Comparison of ENCODE assay signal across 22 cellular contexts in the genomic region with DNA sequence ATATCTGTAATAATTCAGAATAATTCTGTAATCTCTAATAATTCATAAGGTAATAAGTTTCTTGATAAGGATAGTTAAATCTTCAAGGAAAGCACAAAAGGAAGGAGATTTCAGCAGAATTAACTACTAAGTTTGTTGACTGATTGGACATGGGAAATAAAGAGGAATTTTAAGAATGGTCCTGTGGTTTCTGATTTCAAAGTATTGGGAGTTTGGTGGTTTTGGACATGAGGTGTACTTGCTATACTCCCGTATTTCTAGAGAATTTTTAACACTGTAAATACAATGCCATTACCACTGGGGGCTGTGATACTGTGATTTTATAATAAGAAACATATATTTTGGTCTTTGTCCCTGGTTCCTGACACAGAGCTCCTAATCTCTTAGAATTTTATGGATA.
"Had no signal": no experiment of that assay in that cellular context is flagged by ENCODE, and none has a peak within 500 bp of the region (broad histone marks: within the 10 kb centered on the region; RNA-seq: fewer than 3 reads in every experiment).

No MANE protein-coding gene starts in this region.

- H3K4me2 ChIP-seq: neural progenitor cell had no signal

- H3K9me3 Mint-ChIP-seq: activated naive CD4-positive, alpha-beta T cell treated with anti-CD3 and anti-CD28 coated beads, Interleukin-2, amount 50 U/mL, for 72 hours; naive thymus-derived CD8-positive, alpha-beta T cell had no signal

- H3K36me3 ChIP-seq: ascending aorta, cardiac muscle cell, left ventricle myocardium inferior, neural progenitor cell, sigmoid colon, upper lobe of left lung had no signal

- H3K4me3 ChIP-seq: ascending aorta, cardiac muscle cell, left ventricle myocardium inferior, neural progenitor cell, sigmoid colon, upper lobe of left lung had no signal

- H3K27ac Mint-ChIP-seq: activated CD8-positive, alpha-beta T cell treated with anti-CD3 and anti-CD28 coated beads, Interleukin-2, amount 10 ng/mL, durations not matched to agents 7 days and 5 days; activated naive CD4-positive, alpha-beta T cell treated with anti-CD3 and anti-CD28 coated beads, Interleukin-2, amount 50 U/mL, for 72 hours; mesothelial cell of epicardium; naive thymus-derived CD8-positive, alpha-beta T cell; neural progenitor cell had no signal

- H3K9me3 ChIP-seq: ascending aorta, left ventricle myocardium inferior, sigmoid colon, upper lobe of left lung had no signal

- H3K9ac ChIP-seq: neural progenitor cell had no signal

- H3K4me3 Mint-ChIP-seq: activated CD8-positive, alpha-beta T cell treated with anti-CD3 and anti-CD28 coated beads, Interleukin-2, amount 10 ng/mL, durations not matched to agents 7 days and 5 days; mesothelial cell of epicardium; naive thymus-derived CD8-positive, alpha-beta T cell; neural progenitor cell had no signal

- DNase-seq: activated CD4-positive, alpha-beta T cell treated with anti-CD3 and anti-CD28 coated beads for 1 hour; activated CD4-positive, alpha-beta T cell treated with anti-CD3 and anti-CD28 coated beads, Interleukin-2, amount 50 U/mL, for 1 hour; activated CD8-positive, alpha-beta T cell treated with anti-CD3 and anti-CD28 coated beads, Interleukin-2, amount 10 ng/mL, durations not matched to agents 7 days and 5 days; activated gamma-delta T cell treated with Interleukin-2 at 50 U/mL for 16 hours; foreskin keratinocyte; kidney glomerular epithelial cell; left ventricle myocardium inferior; mammary epithelial cell; naive thymus-derived CD8-positive, alpha-beta T cell; retina; sigmoid colon; stimulated activated CD4-positive, alpha-beta T cell treated with anti-CD3 and anti-CD28 coated beads, Interleukin-2, amount 100 ng/mL, for 48 hours; stimulated activated CD8-positive, alpha-beta memory T cell treated with anti-CD3 and anti-CD28 coated beads, Interleukin-4, amount 100 ng/mL, for 48 hours; stimulated activated naive CD4-positive, alpha-beta T cell; T-helper 9 cell; upper lobe of left lung had no signal

- H3K27ac ChIP-seq: ascending aorta, cardiac muscle cell, epithelial cell of prostate, foreskin keratinocyte, left ventricle myocardium inferior, neural progenitor cell, sigmoid colon, upper lobe of left lung had no signal

- H3K36me3 Mint-ChIP-seq: activated naive CD4-positive, alpha-beta T cell treated with anti-CD3 and anti-CD28 coated beads, Interleukin-2, amount 50 U/mL, for 72 hours; neural progenitor cell had no signal

- H2AFZ ChIP-seq: neural progenitor cell had no signal

- ATAC-seq: activated CD8-positive, alpha-beta T cell treated with anti-CD3 and anti-CD28 coated beads, Interleukin-2, amount 10 ng/mL, durations not matched to agents 7 days and 5 days; activated naive CD4-positive, alpha-beta T cell treated with anti-CD3 and anti-CD28 coated beads, Interleukin-2, amount 50 U/mL, for 72 hours; foreskin keratinocyte; naive thymus-derived CD8-positive, alpha-beta T cell had no signal

- H3K27me3 ChIP-seq: ascending aorta, cardiac muscle cell, foreskin keratinocyte, neural progenitor cell, sigmoid colon, upper lobe of left lung had no signal

- H3K4me1 Mint-ChIP-seq: naive thymus-derived CD8-positive, alpha-beta T cell; neural progenitor cell had no signal

- H3K4me1 ChIP-seq: ascending aorta, sigmoid colon, upper lobe of left lung had no signal
